In the genomic region with DNA sequence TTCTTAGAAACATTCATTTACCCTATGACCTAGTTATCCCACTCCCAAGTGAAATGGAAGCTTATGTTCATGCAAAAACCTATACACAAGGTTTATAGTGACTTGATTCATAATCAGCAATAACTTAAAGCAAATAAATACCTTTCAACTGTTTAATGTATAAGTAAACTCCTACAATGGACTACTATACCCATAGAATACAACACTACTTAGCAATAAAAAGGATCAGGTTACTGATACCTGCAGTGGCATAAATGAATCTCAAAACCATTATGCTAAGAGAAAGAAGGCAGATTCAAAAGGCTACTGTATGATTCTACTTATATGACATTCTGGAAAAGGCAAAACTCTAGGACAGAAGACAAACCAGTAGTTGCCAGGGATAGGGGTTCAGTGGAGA, we compare ENCODE assay signal across 16 cellular contexts. TPM values are rescaled to one million over a fixed set of nuclear protein-coding genes. Genes with fewer than 3 reads are reported as not detected.
A peak's percentile ranks its signal among the peaks of the same experiment; 100 is the strongest.
DNase-seq lines count a peak whose midpoint lies in the region; ATAC-seq and TF ChIP-seq lines count a peak whose summit lies in the region.
"Had no signal": no experiment of that assay in that cellular context is flagged by ENCODE, and none has a peak within 500 bp of the region (broad histone marks: within the 10 kb centered on the region; RNA-seq: fewer than 3 reads in every experiment).

No MANE protein-coding gene starts in this region.

- no peaks in the 10 kb centered on the region for H3K27me3 ChIP-seq in PC-3 (ENCODE audit: low read length)
- H3K27me3 ChIP-seq: BLaER1 had no signal

- DNase-seq in NCI-H1092 treated with DMSO at 0.1 percent for 48 hours (lab: John Stamatoyannopoulos, UW) (peak; percentile 1), NCI-H1092 (lab: John Stamatoyannopoulos, UW) (no peak), NCI-H526 (lab: John Stamatoyannopoulos, UW) (peak; percentile 59 to 63), PC-3 (no peak), cerebellar cortex (ENCODE audit: low spot score) (no peak)
- DNase-seq in stimulated activated CD4-positive, alpha-beta T cell treated with anti-CD3 and anti-CD28 coated beads, Interleukin-12 subunit alpha, Interleukin-12 subunit beta, amount 100 ng/mL, for 4 hours: no peak
- DNase-seq: 8988T; AML-193; CD4-positive, CD25-positive, alpha-beta regulatory T cell; DMS79; H7 had no signal

- no TSS peak for BruUV-seq in PC-3 (replicated peaks; lab: Mats Ljungman, UMichigan)

- peak overlapping the region; percentile 23 to 37 (median 26) for H3K27ac Mint-ChIP-seq in nephron
- H3K27ac Mint-ChIP-seq: CD4-positive, CD25-positive, alpha-beta regulatory T cell; GM23338 had no signal

- no peak overlapping the region for H3K4me3 ChIP-seq in PC-3 (ENCODE audit: low read length)
- H3K4me3 ChIP-seq: BLaER1, GM23338 had no signal

- POLR2A ChIA-PET in PC-3 (lab: Charles Lee; ENCODE audit: unreplicated experiment): no interaction called here

- H3K79me2 ChIP-seq in PC-3 (ENCODE audit: low read length): no peaks in the 10 kb centered on the region

- H3K36me3 ChIP-seq in PC-3 (ENCODE audit: low read depth, low read length): no peaks in the 10 kb centered on the region
- H3K36me3 ChIP-seq: BLaER1 had no signal

- peaks cover 4% of the 10 kb centered on the region for H3K27me3 Mint-ChIP-seq in nephron (ENCODE audit: low read depth)

- no peaks in the 10 kb centered on the region for H4K20me1 ChIP-seq in PC-3 (ENCODE audit: low read length)
- H4K20me1 ChIP-seq: BLaER1 had no signal

- no peak overlapping the region for H3K9ac ChIP-seq in PC-3 (ENCODE audit: low read length)
- H3K9ac ChIP-seq: BLaER1 had no signal

- CTCF ChIA-PET in PC-3 (lab: Charles Lee): no interaction called here

- no peak overlapping the region for H3K27ac ChIP-seq in PC-3 (ENCODE audit: low read length)
- H3K27ac ChIP-seq: BLaER1 had no signal

- ATAC-seq in PC-3 (peak; percentile 59), HG02852 (IDR thresholded peaks at IDR 0.05; ENCODE audit: unreplicated experiment) (no peak)
- ATAC-seq: GM23338, HepG2 had no signal

- no peaks in the 10 kb centered on the region for H3K9me3 Mint-ChIP-seq in nephron
- H3K9me3 Mint-ChIP-seq: GM23338 had no signal

- TF ChIP-seq CTCF in PC-3 (conservative IDR thresholded peaks at IDR 0.05; ENCODE audit: low read depth, low read length) (no peak), nephron (IDR thresholded peaks at IDR 0.05; ENCODE audit: unreplicated experiment in 3 of 3) (no peak)

- no peak overlapping the region for H2AFZ ChIP-seq in PC-3 (ENCODE audit: low read length)
- H2AFZ ChIP-seq: GM23338 had no signal

- H3K4me3 Mint-ChIP-seq in nephron: no peak overlapping the region
- H3K4me3 Mint-ChIP-seq: CD4-positive, CD25-positive, alpha-beta regulatory T cell; GM23338 had no signal

- no peaks in the 10 kb centered on the region for H3F3A ChIP-seq in PC-3 (ENCODE audit: low read length, unreplicated experiment)

- no peak overlapping the region for H3K4me2 ChIP-seq in PC-3 (ENCODE audit: low read length)
- H3K4me2 ChIP-seq: BLaER1, GM23338 had no signal

- no peaks in the 10 kb centered on the region for H3K9me3 ChIP-seq in PC-3 (ENCODE audit: low read length)
- H3K9me3 ChIP-seq: BLaER1 had no signal

- no peaks in the 10 kb centered on the region for H3K9me2 ChIP-seq in PC-3 (replicated peaks; ENCODE audit: low read length)

- peaks cover 31% of the 10 kb centered on the region for H3K4me1 Mint-ChIP-seq in nephron
- H3K4me1 Mint-ChIP-seq: GM23338 had no signal

- no peaks in the 10 kb centered on the region for H3K36me3 Mint-ChIP-seq in nephron (ENCODE audit: low read depth)

- intact Hi-C loops in PC-3 (cut with micrococcal nuclease): no loop called here

- H3K4me1 ChIP-seq in PC-3 (ENCODE audit: insufficient read depth, low read length): peaks cover 19% of the 10 kb centered on the region

RNA-seq across cellular contexts. Expression of gene POLR2M, which starts 8.3 kb away (rescaled TPM):
- total RNA-seq in PC-3 (2014; rRNA removed): 487 and 769 TPM in 2 replicates

Comparison
In these comparisons a context has a peak if more than half of its experiments do, and no peak if none do; other contexts are left out.
1. DNase-seq: peak in NCI-H1092 treated with DMSO at 0.1 percent for 48 hours (single experiment) and NCI-H526 (2 of 2); none in NCI-H1092 (single experiment), PC-3 (single experiment), cerebellar cortex (single experiment) and stimulated activated CD4-positive, alpha-beta T cell treated with anti-CD3 and anti-CD28 coated beads, Interleukin-12 subunit alpha, Interleukin-12 subunit beta, amount 100 ng/mL, for 4 hours (single experiment).